17 cellular contexts compared by ENCODE assay signal in genomic region chr11:86251285-86251830, GRCh38. TPM values are rescaled to one million over a fixed set of nuclear protein-coding genes. Genes with fewer than 3 reads are reported as not detected.
DNase-seq lines count a peak whose midpoint lies in the region; ATAC-seq and TF ChIP-seq lines count a peak whose summit lies in the region.
"Had no signal": no experiment of that assay in that cellular context is flagged by ENCODE, and none has a peak within 500 bp of the region (broad histone marks: within the 10 kb centered on the region; RNA-seq: fewer than 3 reads in every experiment).

No MANE protein-coding gene starts in this region.

- H3K4me3 ChIP-seq in stomach smooth muscle (ENCODE audit: low read length in 2 of 2) = peak overlapping the region; percentile 3 to 49
- no peak overlapping the region for H3K4me3 ChIP-seq in endodermal cell (ENCODE audit: low read length)
- H3K4me3 ChIP-seq: ascending aorta; BLaER1 treated with 17β-estradiol and CSF1 and Interleukin-3, amounts not matched to agents 10 nM and 100 nM; thyroid gland had no signal

- no peaks in the 10 kb centered on the region for H3K9me3 ChIP-seq in stomach smooth muscle (ENCODE audit: control insufficient read depth in 2 of 2, low read length in 2 of 2)
- no peaks in the 10 kb centered on the region for H3K9me3 ChIP-seq in endodermal cell (ENCODE audit: control insufficient read depth, low read length)
- H3K9me3 ChIP-seq: ascending aorta; BLaER1 treated with 17β-estradiol and CSF1 and Interleukin-3, amounts not matched to agents 10 nM and 100 nM; thyroid gland had no signal

- H3K9ac ChIP-seq in stomach smooth muscle (ENCODE audit: low read length in 2 of 2) (peak overlapping the region in 1 of 2 donors; percentile 59), endodermal cell (ENCODE audit: extremely low read depth, low read length, poor library complexity, severe bottlenecking) (no peak overlapping the region)
- H3K9ac ChIP-seq: BLaER1 treated with 17β-estradiol and CSF1 and Interleukin-3, amounts not matched to agents 10 nM and 100 nM had no signal

- H3K4me1 Mint-ChIP-seq in activated naive CD4-positive, alpha-beta T cell treated with anti-CD3 and anti-CD28 coated beads, Interleukin-2, amount 10 ng/mL, durations not matched to agents 7 days and 5 days = peaks cover 48% of the 10 kb centered on the region
- H3K4me1 Mint-ChIP-seq in activated naive CD8-positive, alpha-beta T cell treated with anti-CD3 and anti-CD28 coated beads for 36 hours = peaks cover 50% of the 10 kb centered on the region
- H3K4me1 Mint-ChIP-seq in endodermal cell = peaks cover 34% of the 10 kb centered on the region

- H3K27ac ChIP-seq in stomach smooth muscle (ENCODE audit: low read length) (no peak overlapping the region), endodermal cell (ENCODE audit: low read depth, low read length) (no peak overlapping the region)
- H3K27ac ChIP-seq: ascending aorta; BLaER1 treated with 17β-estradiol and CSF1 and Interleukin-3, amounts not matched to agents 10 nM and 100 nM; thyroid gland had no signal

- no peak for DNase-seq in activated naive CD4-positive, alpha-beta T cell treated with anti-CD3 and anti-CD28 coated beads, Interleukin-2, amount 10 ng/mL, durations not matched to agents 7 days and 5 days
- no peak for DNase-seq in activated naive CD4-positive, alpha-beta T cell (lab: John Stamatoyannopoulos, UW)
- DNase-seq in activated naive CD8-positive, alpha-beta T cell treated with anti-CD3 and anti-CD28 coated beads for 36 hours = no peak
- no peak for DNase-seq in GF-D8 (lab: John Stamatoyannopoulos, UW)
- DNase-seq in NCI-H1417 treated with DMSO at 0.1 percent for 48 hours (lab: John Stamatoyannopoulos, UW) = no peak
- no peak for DNase-seq in endodermal cell
- DNase-seq: activated CD4-positive, alpha-beta T cell treated with anti-CD3 and anti-CD28 coated beads for 1 hour; effector CD8-positive, alpha-beta T cell; GDM1; HCEC 1CT; NCI-H2227 treated with DMSO at 0.1 percent for 48 hours; SHP77 treated with DMSO at 0.1 percent for 48 hours; thyroid gland had no signal

- H3K36me3 ChIP-seq in stomach smooth muscle (ENCODE audit: control insufficient read depth in 2 of 2, insufficient read depth in 2 of 2, low read length in 2 of 2) (no peaks in the 10 kb centered on the region), endodermal cell (ENCODE audit: control insufficient read depth, insufficient read depth, low read length) (peaks cover 37% of the 10 kb centered on the region)
- H3K36me3 ChIP-seq: thyroid gland had no signal

- no peak overlapping the region for H3K4me3 Mint-ChIP-seq in activated naive CD4-positive, alpha-beta T cell treated with anti-CD3 and anti-CD28 coated beads, Interleukin-2, amount 10 ng/mL, durations not matched to agents 7 days and 5 days
- H3K4me3 Mint-ChIP-seq in activated naive CD8-positive, alpha-beta T cell treated with anti-CD3 and anti-CD28 coated beads for 36 hours = peak overlapping the region; percentile 4
- H3K4me3 Mint-ChIP-seq in endodermal cell = no peak overlapping the region

- peaks cover 28% of the 10 kb centered on the region for H3K36me3 Mint-ChIP-seq in activated naive CD4-positive, alpha-beta T cell treated with anti-CD3 and anti-CD28 coated beads, Interleukin-2, amount 10 ng/mL, durations not matched to agents 7 days and 5 days
- H3K36me3 Mint-ChIP-seq in activated naive CD8-positive, alpha-beta T cell treated with anti-CD3 and anti-CD28 coated beads for 36 hours = peaks cover 49% of the 10 kb centered on the region
- peaks cover 10% of the 10 kb centered on the region for H3K36me3 Mint-ChIP-seq in endodermal cell (ENCODE audit: low read depth)

- CTCF ChIA-PET in activated naive CD4-positive, alpha-beta T cell treated with anti-CD3 and anti-CD28 coated beads, Interleukin-2, amount 10 ng/mL, durations not matched to agents 7 days and 5 days (lab: Charles Lee) = interaction anchor here (0.6 kb wide), 1 partner anchor 41 kb away, joined by 3 read pairs; no protein-coding TSS in a partner anchor

- no peaks in the 10 kb centered on the region for H3K9me3 Mint-ChIP-seq in activated naive CD4-positive, alpha-beta T cell treated with anti-CD3 and anti-CD28 coated beads, Interleukin-2, amount 10 ng/mL, durations not matched to agents 7 days and 5 days
- H3K9me3 Mint-ChIP-seq in activated naive CD8-positive, alpha-beta T cell treated with anti-CD3 and anti-CD28 coated beads for 36 hours = no peaks in the 10 kb centered on the region
- no peaks in the 10 kb centered on the region for H3K9me3 Mint-ChIP-seq in endodermal cell

- H3K27ac Mint-ChIP-seq in activated naive CD4-positive, alpha-beta T cell treated with anti-CD3 and anti-CD28 coated beads, Interleukin-2, amount 10 ng/mL, durations not matched to agents 7 days and 5 days = peak overlapping the region; percentile 45
- H3K27ac Mint-ChIP-seq in activated naive CD8-positive, alpha-beta T cell treated with anti-CD3 and anti-CD28 coated beads for 36 hours = no peak overlapping the region
- H3K27ac Mint-ChIP-seq in endodermal cell = no peak overlapping the region

- 91 to 93% methylated on average over 2 to 3 of the region's 3 CpGs for WGBS in endodermal cell (ENCODE audit: insufficient coverage in 1 of 2, insufficient read length in 1 of 2), 2 experiments

- peak; percentile 34 for ATAC-seq in HG03565 (IDR thresholded peaks at IDR 0.05; ENCODE audit: unreplicated experiment)

- H3K4me1 ChIP-seq in stomach smooth muscle (ENCODE audit: control insufficient read depth, insufficient read depth, low read length) (no peaks in the 10 kb centered on the region), endodermal cell (ENCODE audit: control insufficient read depth, insufficient read depth, low read length) (peaks cover 3% of the 10 kb centered on the region)

- TF ChIP-seq CTCF in endodermal cell (conservative IDR thresholded peaks at IDR 0.05) = no peak

- H3K27me3 Mint-ChIP-seq in activated naive CD4-positive, alpha-beta T cell treated with anti-CD3 and anti-CD28 coated beads, Interleukin-2, amount 10 ng/mL, durations not matched to agents 7 days and 5 days = no peaks in the 10 kb centered on the region
- no peaks in the 10 kb centered on the region for H3K27me3 Mint-ChIP-seq in activated naive CD8-positive, alpha-beta T cell treated with anti-CD3 and anti-CD28 coated beads for 36 hours
- H3K27me3 Mint-ChIP-seq in endodermal cell (ENCODE audit: insufficient read depth) = no peaks in the 10 kb centered on the region

- H3K27me3 ChIP-seq in stomach smooth muscle (ENCODE audit: control insufficient read depth in 1 of 2, insufficient read depth in 2 of 2, low read length in 2 of 2) = no peaks in the 10 kb centered on the region
- no peaks in the 10 kb centered on the region for H3K27me3 ChIP-seq in endodermal cell (ENCODE audit: control insufficient read depth, insufficient read depth, low read length, poor library complexity, severe bottlenecking)
- H3K27me3 ChIP-seq: ascending aorta; BLaER1 treated with 17β-estradiol and CSF1 and Interleukin-3, amounts not matched to agents 10 nM and 100 nM; thyroid gland had no signal

RNA-seq across cellular contexts. Expression of gene EED, which starts 6.8 kb away (rescaled TPM):
- total RNA-seq in activated naive CD8-positive, alpha-beta T cell treated with anti-CD3 and anti-CD28 coated beads for 36 hours = 10 to 100 TPM; 85.3 to 86.7 TPM
- total RNA-seq in endodermal cell = 10 to 100 TPM; 29.2 to 39.2 TPM
- 37.4 TPM for polyA plus RNA-seq in endodermal cell (2013, experiment 1 of 2)
- polyA plus RNA-seq in endodermal cell (2013, experiment 2 of 2) = 37.5 TPM

RNA-seq across cellular contexts. Expression of gene HIKESHI, which starts 50.7 kb away (rescaled TPM):
- total RNA-seq in activated naive CD8-positive, alpha-beta T cell treated with anti-CD3 and anti-CD28 coated beads for 36 hours = 10 to 100 TPM; 52.9 to 57.0 TPM
- total RNA-seq in endodermal cell = 10 to 100 TPM; 67.5 to 76.3 TPM
- polyA plus RNA-seq in endodermal cell (2013, experiment 1 of 2) = 88.8 TPM
- 72.0 TPM for polyA plus RNA-seq in endodermal cell (2013, experiment 2 of 2)
